ENCODE assay signal across 10 cellular contexts in genomic region chr1:195195423-195196057, GRCh38.
DNase-seq lines count a peak whose midpoint lies in the region; ATAC-seq and TF ChIP-seq lines count a peak whose summit lies in the region.
"Had no signal": no experiment of that assay in that cellular context is flagged by ENCODE, and none has a peak within 500 bp of the region (broad histone marks: within the 10 kb centered on the region; RNA-seq: fewer than 3 reads in every experiment).

No MANE protein-coding gene starts in this region.

- H3K36me3 ChIP-seq in adrenal gland (replicated peaks in 1 of 2) = no peaks in the 10 kb centered on the region
- H3K36me3 ChIP-seq: gastroesophageal sphincter had no signal

- no peak overlapping the region for H3K27ac ChIP-seq in adrenal gland
- H3K27ac ChIP-seq: gastroesophageal sphincter had no signal

- H3K27me3 ChIP-seq in adrenal gland = no peaks in the 10 kb centered on the region
- H3K27me3 ChIP-seq: gastroesophageal sphincter had no signal

- no peak for TF ChIP-seq POLR2A in adrenal gland (IDR thresholded peaks at IDR 0.05)

- TF ChIP-seq CTCF in adrenal gland (IDR thresholded peaks at IDR 0.05) = no peak

- peak; percentile 99 for ATAC-seq in GM18519 (IDR thresholded peaks at IDR 0.05; ENCODE audit: low FRiP score, unreplicated experiment)
- ATAC-seq in HG02571 (IDR thresholded peaks at IDR 0.05; ENCODE audit: unreplicated experiment) = peak; percentile 94
- ATAC-seq: gastroesophageal sphincter had no signal

- WGBS in adrenal gland, 4 donors = 65 to 78% (median 71%) methylated on average over 8 of the region's 8 CpGs

- in situ Hi-C loops in KBM-7 (cut with MboI; ENCODE audit: low pct_unique_long_range_greater_than_20kb, low sequenced_read_pairs) = no loop called here

- no peaks in the 10 kb centered on the region for H3K4me1 ChIP-seq in adrenal gland (replicated peaks in 1 of 2)
- H3K4me1 ChIP-seq: gastroesophageal sphincter had no signal

- no peak overlapping the region for H3K4me3 ChIP-seq in adrenal gland
- H3K4me3 ChIP-seq: gastroesophageal sphincter had no signal

- DNase-seq in A172 (ENCODE audit: low spot score) (peak; percentile 4), KBM-7 (peak; percentile 24), nucleus accumbens (lab: John Stamatoyannopoulos, UW) (no peak), 8988T (no peak), NCI-H128 (lab: John Stamatoyannopoulos, UW; ENCODE audit: unreplicated experiment) (no peak), adrenal gland (no peak)
- DNase-seq: DND-41 had no signal

- H3K9me3 ChIP-seq in adrenal gland (replicated peaks in 1 of 3) = no peaks in the 10 kb centered on the region
- H3K9me3 ChIP-seq: gastroesophageal sphincter had no signal

- intact Hi-C loops in adrenal gland (cut with DNase I) = no loop called here

Comparison
In these comparisons a context has a peak if more than half of its experiments do, and no peak if none do; other contexts are left out.
1. DNase-seq: peak in A172 (single experiment) and KBM-7 (single experiment); none in nucleus accumbens (0 of 56), 8988T (single experiment), NCI-H128 (single experiment) and adrenal gland (0 of 7).